In the genomic region with DNA sequence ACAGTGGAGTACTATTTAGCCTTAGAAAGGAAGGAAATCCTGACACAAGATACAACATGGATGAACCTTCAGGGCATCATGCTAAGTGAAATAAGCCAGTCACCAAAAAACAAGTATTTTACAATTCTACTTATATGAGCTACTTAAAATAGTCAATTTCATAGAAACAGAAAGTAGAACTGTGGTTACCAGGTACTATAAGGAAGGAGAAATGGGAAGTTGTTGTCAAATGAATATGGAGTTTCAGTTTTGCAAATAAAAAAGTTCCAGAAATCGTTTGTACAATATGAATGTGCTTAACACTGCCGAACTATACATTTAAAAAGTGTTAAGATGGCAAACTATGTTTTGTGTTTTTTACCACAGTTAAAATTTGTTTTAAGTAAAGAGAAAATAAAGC, we compare ENCODE assay signal across 9 cellular contexts. TPM values are rescaled to one million over a fixed set of nuclear protein-coding genes. Genes with fewer than 3 reads are reported as not detected.
DNase-seq lines count a peak whose midpoint lies in the region; ATAC-seq and TF ChIP-seq lines count a peak whose summit lies in the region.
"Had no signal": no experiment of that assay in that cellular context is flagged by ENCODE, and none has a peak within 500 bp of the region (broad histone marks: within the 10 kb centered on the region; RNA-seq: fewer than 3 reads in every experiment).

No MANE protein-coding gene starts in this region.

- H3K4me1 Mint-ChIP-seq in activated naive CD4-positive, alpha-beta T cell treated with anti-CD3 and anti-CD28 coated beads, Interleukin-2, amount 50 U/mL, for 24 hours = peaks cover 40% of the 10 kb centered on the region
- H3K4me1 Mint-ChIP-seq in endothelial cell (ENCODE audit: unreplicated experiment) = no peaks in the 10 kb centered on the region

- ATAC-seq in HG03025 (IDR thresholded peaks at IDR 0.05; ENCODE audit: low FRiP score, unreplicated experiment) = peak; percentile 89
- ATAC-seq in left lung = no peak

- H3K4me3 Mint-ChIP-seq in activated naive CD4-positive, alpha-beta T cell treated with anti-CD3 and anti-CD28 coated beads, Interleukin-2, amount 50 U/mL, for 24 hours = peak overlapping the region; percentile 79
- H3K4me3 Mint-ChIP-seq in endothelial cell (ENCODE audit: unreplicated experiment) = no peak overlapping the region

- no peaks in the 10 kb centered on the region for H3K36me3 ChIP-seq in SJCRH30
- no peaks in the 10 kb centered on the region for H3K36me3 ChIP-seq in left lung
- H3K36me3 ChIP-seq: cardiac muscle cell had no signal

- H3K36me3 Mint-ChIP-seq in activated naive CD4-positive, alpha-beta T cell treated with anti-CD3 and anti-CD28 coated beads, Interleukin-2, amount 50 U/mL, for 24 hours = peaks cover 12% of the 10 kb centered on the region
- peaks cover 8% of the 10 kb centered on the region for H3K36me3 Mint-ChIP-seq in endothelial cell (ENCODE audit: low read depth, unreplicated experiment)

- no peak overlapping the region for H3K27ac ChIP-seq in SJCRH30
- H3K27ac ChIP-seq in left lung = peak overlapping the region in 1 of 2 donors; percentile 61
- H3K27ac ChIP-seq: cardiac muscle cell had no signal

- DNase-seq in activated naive CD4-positive, alpha-beta T cell (lab: John Stamatoyannopoulos, UW) = no peak
- DNase-seq in OCI-M1 (lab: John Stamatoyannopoulos, UW) = peak; percentile 72
- no peak for DNase-seq in endothelial cell (ENCODE audit: low spot score)
- no peak for DNase-seq in SJCRH30
- DNase-seq in germinal center (ENCODE audit: low spot score) = no peak
- no peak for DNase-seq in left lung

- H3K4me1 ChIP-seq in SJCRH30 (no peaks in the 10 kb centered on the region), left lung (peaks cover 0 to 21% of the 10 kb centered on the region in 2 donors)

- intact Hi-C loops in left lung (cut with DNase I) = no loop called here

- no peaks in the 10 kb centered on the region for H3K27me3 Mint-ChIP-seq in activated naive CD4-positive, alpha-beta T cell treated with anti-CD3 and anti-CD28 coated beads, Interleukin-2, amount 50 U/mL, for 24 hours
- peaks cover 5% of the 10 kb centered on the region for H3K27me3 Mint-ChIP-seq in endothelial cell (ENCODE audit: unreplicated experiment)

- H3K4me3 ChIP-seq in SJCRH30 (no peak overlapping the region), left lung (no peak overlapping the region)
- H3K4me3 ChIP-seq: cardiac muscle cell had no signal

- no peaks in the 10 kb centered on the region for H3K27me3 ChIP-seq in SJCRH30
- no peaks in the 10 kb centered on the region for H3K27me3 ChIP-seq in left lung
- H3K27me3 ChIP-seq: cardiac muscle cell had no signal

- H3K9me3 ChIP-seq in SJCRH30 (replicated peaks) (no peaks in the 10 kb centered on the region), left lung (peaks cover 0 to 14% of the 10 kb centered on the region in 2 donors)

- H3K27ac Mint-ChIP-seq in activated naive CD4-positive, alpha-beta T cell treated with anti-CD3 and anti-CD28 coated beads, Interleukin-2, amount 50 U/mL, for 24 hours = peak overlapping the region; percentile 80
- H3K27ac Mint-ChIP-seq in endothelial cell (ENCODE audit: unreplicated experiment) = no peak overlapping the region

- H3K9me3 Mint-ChIP-seq in activated naive CD4-positive, alpha-beta T cell treated with anti-CD3 and anti-CD28 coated beads, Interleukin-2, amount 50 U/mL, for 24 hours = peaks cover 7% of the 10 kb centered on the region
- H3K9me3 Mint-ChIP-seq in endothelial cell (ENCODE audit: unreplicated experiment) = no peaks in the 10 kb centered on the region

- TF ChIP-seq CTCF in endothelial cell (IDR thresholded peaks at IDR 0.05; ENCODE audit: unreplicated experiment) (no peak), left lung (IDR thresholded peaks at IDR 0.05) (no peak)

RNA-seq across cellular contexts. Expression of a gene that starts 26.8 kb away (rescaled TPM):
- total RNA-seq in endothelial cell (ENCODE audit: unreplicated experiment) (2.8 TPM), left lung (10 to 100 TPM; 24.2 to 26.6 TPM)
- under 0.01 and 0.12 TPM in 2 replicates for total RNA-seq in SJCRH30 (2014; rRNA removed; shearing (Covaris generic))
